In the genomic region with DNA sequence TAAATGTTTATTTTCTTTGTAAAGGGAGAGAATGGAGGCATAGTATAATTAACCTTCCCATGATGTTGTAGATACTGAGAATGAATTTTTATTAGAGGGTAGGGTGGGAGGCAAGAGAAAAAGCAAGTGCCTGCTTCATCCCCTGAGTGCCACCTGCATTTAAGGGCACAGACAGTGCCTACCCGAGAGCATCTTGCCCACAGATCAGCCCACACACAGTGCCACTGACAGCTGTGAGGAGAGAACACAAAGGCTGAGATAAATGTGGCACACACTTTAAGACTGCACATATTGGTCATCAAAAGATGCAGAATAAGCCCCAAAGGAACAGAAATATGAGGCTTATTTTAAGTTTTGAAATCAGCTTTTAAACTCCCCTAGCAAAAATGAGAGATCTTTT, we compare ENCODE assay signal across 17 cellular contexts.
DNase-seq lines count a peak whose midpoint lies in the region; ATAC-seq and TF ChIP-seq lines count a peak whose summit lies in the region.
"Had no signal": no experiment of that assay in that cellular context is flagged by ENCODE, and none has a peak within 500 bp of the region (broad histone marks: within the 10 kb centered on the region; RNA-seq: fewer than 3 reads in every experiment).

No MANE protein-coding gene starts in this region.

- no peaks in the 10 kb centered on the region for H3K9me3 ChIP-seq in body of pancreas
- H3K9me3 ChIP-seq: BE2C; BLaER1 treated with 17β-estradiol and CSF1 and Interleukin-3, amounts not matched to agents 10 nM and 100 nM had no signal

- WGBS in body of pancreas, 2 donors: 32 to 45% methylated on average over 1 of the region's 1 CpG

- H3K27ac ChIP-seq in body of pancreas: no peak overlapping the region
- H3K27ac ChIP-seq: 22Rv1; BLaER1 treated with 17β-estradiol and CSF1 and Interleukin-3, amounts not matched to agents 10 nM and 100 nM; GM23248 had no signal

- TF ChIP-seq CTCF in body of pancreas (IDR thresholded peaks at IDR 0.05): no peak

- no peak for TF ChIP-seq POLR2A in body of pancreas (IDR thresholded peaks at IDR 0.05)

- no peak overlapping the region for H3K4me3 ChIP-seq in body of pancreas
- H3K4me3 ChIP-seq: BLaER1 treated with 17β-estradiol and CSF1 and Interleukin-3, amounts not matched to agents 10 nM and 100 nM; GM23248 had no signal

- ATAC-seq in body of pancreas: no peak

- H3K4me1 ChIP-seq in body of pancreas: no peaks in the 10 kb centered on the region
- H3K4me1 ChIP-seq: BE2C; BLaER1 treated with 17β-estradiol and CSF1 and Interleukin-3, amounts not matched to agents 10 nM and 100 nM had no signal

- H3K27me3 ChIP-seq in body of pancreas: no peaks in the 10 kb centered on the region
- H3K27me3 ChIP-seq: BE2C; BLaER1 treated with 17β-estradiol and CSF1 and Interleukin-3, amounts not matched to agents 10 nM and 100 nM had no signal

- H3K36me3 ChIP-seq in body of pancreas (replicated peaks in 1 of 2; ENCODE audit: insufficient read depth in 1 of 2, low read depth in 2 of 2): no peaks in the 10 kb centered on the region
- H3K36me3 ChIP-seq: BE2C; BLaER1 treated with 17β-estradiol and CSF1 and Interleukin-3, amounts not matched to agents 10 nM and 100 nM had no signal

- intact Hi-C loops in posterior cingulate gyrus (cut with DNase I): no loop called here
- intact Hi-C loops in body of pancreas (cut with DNase I): no loop called here

- peak; percentile 14 for DNase-seq in Ammon's horn (ENCODE audit: low spot score)
- peak; percentile 59 for DNase-seq in myocyte (ENCODE audit: low read depth)
- DNase-seq in posterior cingulate gyrus: peak in 6 of 10 donors; percentile 5 to 87 (median 66)
- no peak for DNase-seq in NCI-H748 treated with DMSO at 0.1 percent for 48 hours (lab: John Stamatoyannopoulos, UW)
- no peak for DNase-seq in body of pancreas
- no peak for DNase-seq in activated CD4-positive, alpha-beta T cell treated with anti-CD3 and anti-CD28 coated beads, Interleukin-2, amount 50 U/mL, for 4 hours
- DNase-seq: BE2C; CD4-positive, alpha-beta T cell; CD8-positive, alpha-beta memory T cell; DMS 273 treated with DMSO at 0.1 percent for 48 hours; DMS53; DMS79 treated with DMSO at 0.1 percent for 48 hours; GM23248; H7; HCEC 1CT had no signal

Comparison
In these comparisons a context has a peak if more than half of its experiments do, and no peak if none do; other contexts are left out.
1. DNase-seq: peak in Ammon's horn (single experiment), myocyte (single experiment) and posterior cingulate gyrus (6 of 10); none in NCI-H748 treated with DMSO at 0.1 percent for 48 hours (single experiment), body of pancreas (0 of 4) and activated CD4-positive, alpha-beta T cell treated with anti-CD3 and anti-CD28 coated beads, Interleukin-2, amount 50 U/mL, for 4 hours (0 of 2).